ENCODE assay signal across 1 cellular context in genomic region chr10:96984512-96985225, GRCh38.
TF ChIP-seq lines count a peak whose summit lies in the region.

No MANE protein-coding gene starts in this region.

TF ChIP-seq in H1, 55 proteins besides CTCF, POLR2A, EP300 and RAD21 (continued from another document):
- peak; percentile 54 for TF ChIP-seq CHD7 (IDR thresholded peaks at IDR 0.05; ENCODE audit: insufficient replicate concordance, low read length)
